Comparison of ENCODE assay signal across 25 cellular contexts in genomic region chr17:68122587-68122986, GRCh38.
DNase-seq lines count a peak whose midpoint lies in the region; ATAC-seq, FAIRE-seq and TF ChIP-seq lines count a peak whose summit lies in the region.
"Had no signal": no experiment of that assay in that cellular context is flagged by ENCODE, and none has a peak within 500 bp of the region (broad histone marks: within the 10 kb centered on the region; RNA-seq: fewer than 3 reads in every experiment).

No MANE protein-coding gene starts in this region.

- H3K79me1 ChIP-seq in trophoblast cell (ENCODE audit: low read length), result no peaks in the 10 kb centered on the region

- no peak overlapping the region for H3K14ac ChIP-seq in trophoblast cell (ENCODE audit: low read length)

- H3K9me2 ChIP-seq in HCT116 (ENCODE audit: insufficient read depth), result no peaks in the 10 kb centered on the region

- TF ChIP-seq EP300 in HepG2 (IDR thresholded peaks at IDR 0.05; ENCODE audit: low read depth in 2 of 2, low read length in 2 of 2) (no peak), HepG2 (CRISPR knock-in tag; IDR thresholded peaks at IDR 0.05; ENCODE audit: borderline replicate concordance) (no peak), GM12878 (IDR thresholded peaks at IDR 0.05; ENCODE audit: borderline replicate concordance in 1 of 2, control insufficient read depth in 1 of 2, low read depth in 2 of 2, low read length in 2 of 2) (no peak)

- no peak overlapping the region for H2BK120ac ChIP-seq in trophoblast cell (ENCODE audit: insufficient read depth, low read length, poor library complexity)

- CTCF ChIA-PET in HepG2 (lab: Yijun Ruan, JAX; ENCODE audit: low intra/inter-chr PET ratio, low total read pairs) (no interaction called here), HCT116 (lab: Charles Lee) (no interaction called here), GM12878 (lab: Yijun Ruan, JAX) (interaction anchor here (0.7 kb wide), 1 partner anchor 356 kb away, joined by 3 read pairs; no protein-coding TSS in a partner anchor)

- DNase-seq in HepG2 (ENCODE audit: low spot score), result peak; percentile 42
- no peak for DNase-seq in right lobe of liver
- DNase-seq in HCT116 (ENCODE audit: low read depth, low spot score), result no peak
- DNase-seq in GM12878 (ENCODE audit: low read depth, low spot score), result no peak
- peak; percentile 43 to 77 for DNase-seq in trophoblast cell
- no peak for DNase-seq in posterior vena cava (ENCODE audit: low spot score)
- no peak for DNase-seq in AG20443 (ENCODE audit: low spot score)
- DNase-seq in heart left ventricle, result no peak
- DNase-seq: AML-193; BE2C; CD4-positive, alpha-beta memory T cell; DMS 273 treated with DMSO at 0.1 percent for 48 hours; DMS79; EL; GF-D8; GM23248; H7; HCEC 1CT had no signal

- no peak for FAIRE-seq in HepG2 (lab: Jason Lieb, UNC)
- FAIRE-seq in GM12878 (lab: Jason Lieb, UNC), result no peak
- FAIRE-seq: A204.1, D721Med, GM12892, GM19239, H1 had no signal

- H3K4me1 ChIP-seq in HepG2 (ENCODE audit: insufficient read depth, low read length), result 0 out of 2 replicates have a peak, but pooled peaks cover 4% of the 10 kb centered on the region
- no peaks in the 10 kb centered on the region for H3K4me1 ChIP-seq in right lobe of liver
- H3K4me1 ChIP-seq in HCT116 (ENCODE audit: control insufficient read depth in 1 of 2, insufficient read depth in 2 of 2, low read length in 2 of 2), result no peaks in the 10 kb centered on the region
- H3K4me1 ChIP-seq in GM12878 (ENCODE audit: control insufficient read depth, insufficient read depth, low read length), result no peaks in the 10 kb centered on the region
- no peaks in the 10 kb centered on the region for H3K4me1 ChIP-seq in trophoblast cell (ENCODE audit: control insufficient read depth in 1 of 2, insufficient read depth in 2 of 2, low read length in 2 of 2)
- peaks cover 0 to 3% (median 0%) of the 10 kb centered on the region in 12 donors for H3K4me1 ChIP-seq in heart left ventricle
- H3K4me1 ChIP-seq: BE2C; BLaER1 treated with 17β-estradiol and CSF1 and Interleukin-3, amounts not matched to agents 10 nM and 100 nM had no signal

- H3K36me3 ChIP-seq in HepG2 (replicated peaks in 1 of 2; ENCODE audit: control insufficient read depth in 1 of 2, insufficient read depth in 2 of 2, low read length in 2 of 2) (peaks cover 8 to 33% of the 10 kb centered on the region in 2 experiments; a peak in 4 of 5 replicates), right lobe of liver (peaks cover 0 to 18% (median 3%) of the 10 kb centered on the region in 4 donors), HCT116 (ENCODE audit: control insufficient read depth in 1 of 2, insufficient read depth in 2 of 2, low read length in 2 of 2) (no peaks in the 10 kb centered on the region; a peak in 1 of 4 replicates), GM12878 (ENCODE audit: control insufficient read depth in 2 of 2, insufficient read depth in 2 of 2, low read length in 1 of 2) (no peaks in the 10 kb centered on the region; a peak in 1 of 4 replicates), trophoblast cell (ENCODE audit: control insufficient read depth in 1 of 2, insufficient read depth in 2 of 2, low read length in 2 of 2) (peaks cover 2 to 9% of the 10 kb centered on the region in 2 experiments), heart left ventricle (peaks cover 0 to 87% (median 54%) of the 10 kb centered on the region in 9 donors)
- H3K36me3 ChIP-seq: BE2C; BLaER1 treated with 17β-estradiol and CSF1 and Interleukin-3, amounts not matched to agents 10 nM and 100 nM had no signal

- no peak overlapping the region for H4K91ac ChIP-seq in trophoblast cell (ENCODE audit: low read depth, low read length)

- no peak overlapping the region for H3K9ac ChIP-seq in HepG2 (ENCODE audit: insufficient read depth, low read depth, low read length)
- H3K9ac ChIP-seq in HCT116 (ENCODE audit: low read length), result no peak overlapping the region
- no peak overlapping the region for H3K9ac ChIP-seq in GM12878 (ENCODE audit: control insufficient read depth, insufficient read depth, low read length)
- H3K9ac ChIP-seq in trophoblast cell (ENCODE audit: low read length), result no peak overlapping the region
- H3K9ac ChIP-seq: BLaER1 treated with 17β-estradiol and CSF1 and Interleukin-3, amounts not matched to agents 10 nM and 100 nM; GM23248 had no signal

- H3K9me3 ChIP-seq in HepG2 (ENCODE audit: low read length) (peaks cover 10% of the 10 kb centered on the region), right lobe of liver (no peaks in the 10 kb centered on the region), HCT116 (ENCODE audit: control insufficient read depth in 1 of 2, insufficient read depth in 1 of 2, low read depth in 1 of 2, low read length in 2 of 2) (0 out of 4 replicates have a peak, but pooled peaks cover 0 to 4% of the 10 kb centered on the region in 2 experiments), GM12878 (replicated peaks; ENCODE audit: control insufficient read depth, insufficient read depth, low read length) (peaks cover 4% of the 10 kb centered on the region; the same call in 1 of the 3 replicates), trophoblast cell (ENCODE audit: insufficient read depth, low read depth, low read length) (peaks cover 6% of the 10 kb centered on the region), heart left ventricle (no peaks in the 10 kb centered on the region)
- H3K9me3 ChIP-seq: BE2C had no signal

- no peak overlapping the region for H4K8ac ChIP-seq in trophoblast cell (ENCODE audit: low read depth, low read length)

- no peak overlapping the region for H2AK5ac ChIP-seq in trophoblast cell (ENCODE audit: low read length)

- 100% methylated on average over 3 of the region's 3 CpGs for WGBS in HepG2 (ENCODE audit: low lambda C conversion rate)
- 80% methylated on average over 1 of the region's 3 CpGs for whole genome bisulfite sequencing in right lobe of liver (ENCODE audit: insufficient coverage, low coverage, low lambda C conversion rate, missing lambda C conversion rate)
- WGBS in GM12878 (ENCODE audit: insufficient coverage, insufficient replicate concordance, low lambda C conversion rate, missing lambda C conversion rate), result 35% methylated on average over 2 of the region's 3 CpGs
- WGBS in trophoblast cell (ENCODE audit: extremely low coverage, insufficient coverage, insufficient read length), result no CpG with 5 or more reads among the region's 3 CpGs
- WGBS in heart left ventricle, 4 donors, result 90 to 100% (median 97%) methylated on average over 3 of the region's 3 CpGs

- no peak overlapping the region for H4K12ac ChIP-seq in trophoblast cell (ENCODE audit: low read depth, low read length)

- H2BK12ac ChIP-seq in trophoblast cell (ENCODE audit: low read length), result no peak overlapping the region

- no peak for TF ChIP-seq CTCF in HepG2 (CRISPR knock-in tag; IDR thresholded peaks at IDR 0.05)
- no peak for TF ChIP-seq CTCF in right lobe of liver (IDR thresholded peaks at IDR 0.05)
- TF ChIP-seq CTCF in HCT116 (IDR thresholded peaks at IDR 0.05 in 2 of 3, conservative IDR thresholded peaks at IDR 0.05 in 1 of 3; ENCODE audit: borderline replicate concordance in 1 of 3, insufficient read depth in 1 of 3, low read depth in 2 of 3, low read length in 2 of 3), result no peak
- no peak for TF ChIP-seq CTCF in GM12878 (IDR thresholded peaks at IDR 0.05 in 2 of 3, conservative IDR thresholded peaks at IDR 0.05 in 1 of 3; ENCODE audit: control insufficient read depth in 2 of 3, extremely low read depth in 1 of 3, insufficient read depth in 1 of 3, low read depth in 3 of 3, low read length in 3 of 3)
- no peak for TF ChIP-seq CTCF in heart left ventricle (IDR thresholded peaks at IDR 0.05)

- no peak overlapping the region for H3K4ac ChIP-seq in trophoblast cell (ENCODE audit: low read depth, low read length)

- H2AFZ ChIP-seq in HepG2 (ENCODE audit: low read length) (no peak overlapping the region), HCT116 (ENCODE audit: low read depth, low read length, poor library complexity, severe bottlenecking) (no peak overlapping the region), GM12878 (ENCODE audit: control insufficient read depth, low read depth, low read length) (no peak overlapping the region), trophoblast cell (ENCODE audit: insufficient read depth, low read length, poor library complexity) (no peak overlapping the region)
- H2AFZ ChIP-seq: GM23248 had no signal

- H3K27ac ChIP-seq in HepG2 (ENCODE audit: extremely low read length, insufficient read depth, low read length) (no peak overlapping the region), right lobe of liver (no peak overlapping the region), HCT116 (ENCODE audit: low read depth, low read length) (no peak overlapping the region), GM12878 (ENCODE audit: control insufficient read depth, insufficient read depth) (no peak overlapping the region), trophoblast cell (ENCODE audit: low read depth, low read length) (no peak overlapping the region), heart left ventricle (no peak overlapping the region)
- H3K27ac ChIP-seq: 22Rv1; BLaER1 treated with 17β-estradiol and CSF1 and Interleukin-3, amounts not matched to agents 10 nM and 100 nM; GM23248 had no signal

- H3K4me2 ChIP-seq in HepG2 (ENCODE audit: low read depth, low read length), result no peak overlapping the region
- H3K4me2 ChIP-seq in HCT116 (ENCODE audit: low read length), result no peak overlapping the region
- H3K4me2 ChIP-seq in GM12878 (ENCODE audit: control insufficient read depth, insufficient read depth), result no peak overlapping the region
- H3K4me2 ChIP-seq in trophoblast cell (ENCODE audit: low read length), result no peak overlapping the region
- H3K4me2 ChIP-seq: BLaER1 treated with 17β-estradiol and CSF1 and Interleukin-3, amounts not matched to agents 10 nM and 100 nM had no signal

- intact Hi-C loops in HepG2 (cut with micrococcal nuclease; ENCODE audit: unreplicated experiment), result no loop called here
- intact Hi-C loops in right lobe of liver (cut with DNase I), result no loop called here
- intact Hi-C loops in HCT116 (cut with micrococcal nuclease), result no loop called here
- intact Hi-C loops in GM12878 (cut with micrococcal nuclease; ENCODE audit: unreplicated experiment), result no loop called here
- intact Hi-C loops in posterior vena cava (cut with DNase I), result no loop called here
- intact Hi-C loops in heart left ventricle (cut with DNase I), result no loop called here

- BruUV-seq in HepG2 (replicated peaks; lab: Mats Ljungman, UMichigan) (no TSS peak), HCT116 (replicated peaks; lab: Mats Ljungman, UMichigan) (no TSS peak), GM12878 (replicated peaks; lab: Mats Ljungman, UMichigan) (no TSS peak)

- H3K4me3 ChIP-seq in HepG2 (replicated peaks in 1 of 3; ENCODE audit: insufficient read depth in 1 of 3, low read depth in 2 of 3, low read length in 3 of 3) (no peak overlapping the region), right lobe of liver (no peak overlapping the region), HCT116 (replicated peaks in 1 of 2; ENCODE audit: low read depth in 1 of 2, low read length in 2 of 2) (no peak overlapping the region), GM12878 (no peak overlapping the region), trophoblast cell (ENCODE audit: low read depth, low read length) (no peak overlapping the region), heart left ventricle (no peak overlapping the region)
- H3K4me3 ChIP-seq: BLaER1 treated with 17β-estradiol and CSF1 and Interleukin-3, amounts not matched to agents 10 nM and 100 nM; GM23248 had no signal

- ATAC-seq in HepG2, result no peak
- no peak for ATAC-seq in right lobe of liver
- ATAC-seq in HCT116, result no peak
- no peak for ATAC-seq in GM12878
- no peak for ATAC-seq in heart left ventricle

- H3K23ac ChIP-seq in trophoblast cell (ENCODE audit: low read length), result no peak overlapping the region

- H3K27me3 ChIP-seq in HepG2 (ENCODE audit: control insufficient read depth in 1 of 2, insufficient read depth in 2 of 2, low read length in 2 of 2) (no peaks in the 10 kb centered on the region), right lobe of liver (no peaks in the 10 kb centered on the region), HCT116 (ENCODE audit: insufficient read depth, low read length) (no peaks in the 10 kb centered on the region), GM12878 (replicated peaks in 1 of 2; ENCODE audit: control insufficient read depth in 2 of 2, insufficient read depth in 2 of 2, low read length in 1 of 2) (no peaks in the 10 kb centered on the region), trophoblast cell (ENCODE audit: insufficient read depth, low read length) (no peaks in the 10 kb centered on the region), heart left ventricle (no peaks in the 10 kb centered on the region)
- H3K27me3 ChIP-seq: BE2C; BLaER1 treated with 17β-estradiol and CSF1 and Interleukin-3, amounts not matched to agents 10 nM and 100 nM had no signal

- no peak overlapping the region for H2BK5ac ChIP-seq in trophoblast cell (ENCODE audit: low read depth, low read length, poor library complexity)

- H3K79me2 ChIP-seq in HepG2 (ENCODE audit: insufficient read depth, low read length) (no peaks in the 10 kb centered on the region), HCT116 (ENCODE audit: insufficient read depth, low read length) (no peaks in the 10 kb centered on the region), GM12878 (ENCODE audit: control insufficient read depth, insufficient read depth, low read length) (no peaks in the 10 kb centered on the region), trophoblast cell (ENCODE audit: control insufficient read depth, insufficient read depth, low read length, poor library complexity) (no peaks in the 10 kb centered on the region)

- TF ChIP-seq POLR2A in HepG2 (IDR thresholded peaks at IDR 0.05; ENCODE audit: insufficient read depth in 1 of 2, low read depth in 2 of 2, low read length in 2 of 2) (no peak), right lobe of liver (IDR thresholded peaks at IDR 0.05) (no peak), HCT116 (IDR thresholded peaks at IDR 0.05; ENCODE audit: borderline replicate concordance, extremely low read depth, insufficient read depth, insufficient read length) (no peak), GM12878 (IDR thresholded peaks at IDR 0.05; ENCODE audit: low read depth, low read length) (no peak), heart left ventricle (IDR thresholded peaks at IDR 0.05) (no peak)

- RAD21 ChIA-PET in HCT116 (lab: Charles Lee; ENCODE audit: low non-redundant PET in 1 of 2, low total read pairs in 2 of 2, uncharacterized antibody in 2 of 2, unreplicated experiment in 2 of 2), result no interaction called here
- RAD21 ChIA-PET in GM12878 (lab: Charles Lee; ENCODE audit: unreplicated experiment), result no interaction called here

- in situ Hi-C loops in HepG2 (cut with HindIII; ENCODE audit: extremely low pct_ligation_motif_present, low pct_unique_long_range_greater_than_20kb), result no loop called here
- in situ Hi-C loops in GM12878 (cut with MboI), result no loop called here

- H3K18ac ChIP-seq in trophoblast cell (ENCODE audit: low read length), result no peak overlapping the region

- POLR2A ChIA-PET in HepG2 (lab: Yijun Ruan, JAX), result no interaction called here
- POLR2A ChIA-PET in HCT116 (lab: Charles Lee), result no interaction called here
- POLR2A ChIA-PET in GM12878 (lab: Charles Lee), result no interaction called here

- H4K20me1 ChIP-seq in HepG2 (ENCODE audit: insufficient read depth, low read length) (no peaks in the 10 kb centered on the region), HCT116 (ENCODE audit: insufficient read depth) (no peaks in the 10 kb centered on the region), GM12878 (ENCODE audit: control insufficient read depth, insufficient read depth) (no peaks in the 10 kb centered on the region)
- H4K20me1 ChIP-seq: BLaER1 treated with 17β-estradiol and CSF1 and Interleukin-3, amounts not matched to agents 10 nM and 100 nM had no signal

- TF ChIP-seq RAD21 in HepG2 (CRISPR knock-in tag; IDR thresholded peaks at IDR 0.05), result no peak
- TF ChIP-seq RAD21 in HCT116 (IDR thresholded peaks at IDR 0.05; ENCODE audit: low read depth), result no peak
- no peak for TF ChIP-seq RAD21 in GM12878 (IDR thresholded peaks at IDR 0.05; ENCODE audit: insufficient read depth, low read depth, low read length)

- SMC1A ChIA-PET in GM12878 (lab: Charles Lee; ENCODE audit: uncharacterized antibody, unreplicated experiment), result no interaction called here

Comparison
In these comparisons a context has a peak if more than half of its experiments do, and no peak if none do; other contexts are left out.
1. DNase-seq: peak in HepG2 (single experiment) and trophoblast cell (2 of 2); none in right lobe of liver (0 of 3), HCT116 (single experiment), GM12878 (single experiment), posterior vena cava (single experiment), AG20443 (single experiment) and heart left ventricle (0 of 5).
2. Of the 75 proteins assayed by ChIP-seq in both HepG2 and GM12878: peak only in HepG2: none; only in GM12878: CBX5; in both: none; in neither: 74.